26 cellular contexts compared by ENCODE assay signal in genomic region chr2:18484625-18485024, GRCh38.
"Had no signal": no experiment of that assay in that cellular context is flagged by ENCODE, and none has a peak within 500 bp of the region (broad histone marks: within the 10 kb centered on the region; RNA-seq: fewer than 3 reads in every experiment).

No MANE protein-coding gene starts in this region.

- H3K36me3 ChIP-seq: breast epithelium, SJSA1 had no signal

- H3K4me1 ChIP-seq: body of pancreas, breast epithelium, SJSA1 had no signal

- H3K9me3 ChIP-seq: body of pancreas, breast epithelium, SJSA1, SK-N-SH had no signal

- H3K9ac ChIP-seq: SK-N-SH had no signal

- ATAC-seq: activated CD8-positive, alpha-beta memory T cell treated with anti-CD3 and anti-CD28 coated beads, Interleukin-2, amount 10 ng/mL, durations not matched to agents 7 days and 5 days; activated naive CD8-positive, alpha-beta T cell treated with anti-CD3 and anti-CD28 coated beads, Interleukin-2, amount 50 U/mL, for 24 hours; body of pancreas; K562; Panc1 had no signal

- H3K4me3 ChIP-seq: body of pancreas, breast epithelium, K562, SJSA1 had no signal

- H3K4me2 ChIP-seq: SK-N-SH had no signal

- H3K27me3 ChIP-seq: body of pancreas, breast epithelium, SJSA1 had no signal

- DNase-seq: activated B cell treated with CpG ODN at 0.5 μM for 24 hours; activated CD4-positive, alpha-beta memory T cell treated with anti-CD3 and anti-CD28 coated beads, Interleukin-2, amount 10 ng/mL, durations not matched to agents 7 days and 5 days; activated CD4-positive, alpha-beta T cell treated with anti-CD3 and anti-CD28 coated beads for 1 hour; activated CD4-positive, alpha-beta T cell treated with anti-CD3 and anti-CD28 coated beads for 48 hours; activated CD8-positive, alpha-beta memory T cell treated with anti-CD3 and anti-CD28 coated beads for 24 hours; activated CD8-positive, alpha-beta memory T cell treated with anti-CD3 and anti-CD28 coated beads, Interleukin-2, amount 10 ng/mL, durations not matched to agents 7 days and 5 days; activated CD8-positive, alpha-beta memory T cell treated with anti-CD3 and anti-CD28 coated beads, Interleukin-2, amount 50 U/mL, for 48 hours; activated effector memory CD4-positive, alpha-beta T cell treated with Interleukin-2 at 50 U/mL for 16 hours; activated naive CD4-positive, alpha-beta T cell treated with anti-CD3 and anti-CD28 coated beads, Interleukin-2, amount 10 ng/mL, durations not matched to agents 7 days and 5 days; activated naive CD8-positive, alpha-beta T cell treated with anti-CD3 and anti-CD28 coated beads, Interleukin-2, amount 50 U/mL, for 24 hours; activated T-cell treated with anti-CD3 and anti-CD28 coated beads, Interleukin-2, amount 50 U/mL, for 48 hours; body of pancreas; NCI-H1048; NCI-H1105 treated with DMSO at 0.1 percent for 48 hours; NCI-H1436; NCI-H1694; NCI-H1930; NCI-H2081 treated with DMSO at 0.1 percent for 48 hours; NCI-H345; NCI-H524 treated with DMSO at 0.1 percent for 48 hours; SHP77; SK-N-SH had no signal

- H3K27ac ChIP-seq: body of pancreas, SJSA1 had no signal
